39 cellular contexts compared by ENCODE assay signal in genomic region chr13:51318876-51319275, GRCh38. TPM values are rescaled to one million over a fixed set of nuclear protein-coding genes. Genes with fewer than 3 reads are reported as not detected.
"Had no signal": no experiment of that assay in that cellular context is flagged by ENCODE, and none has a peak within 500 bp of the region (broad histone marks: within the 10 kb centered on the region; RNA-seq: fewer than 3 reads in every experiment).

No MANE protein-coding gene starts in this region.

- H3K4me2 ChIP-seq: KMS-11 had no signal

- H3K27me3 ChIP-seq: MG63 had no signal

- DNase-seq: Karpas-422, Kasumi-1, KBM-7, KG1, MG63, MM.1S, MV-4-11, NCI-H1048, NCI-H1092, NCI-H1092 treated with DMSO at 0.1 percent for 48 hours, NCI-H1105, NCI-H1105 treated with DMSO at 0.1 percent for 48 hours, NCI-H1417, NCI-H1417 treated with DMSO at 0.1 percent for 48 hours, NCI-H1436, NCI-H1436 treated with DMSO at 0.1 percent for 48 hours, NCI-H146, NCI-H1694, NCI-H1694 treated with DMSO at 0.1 percent for 48 hours, NCI-H187, NCI-H187 treated with DMSO at 0.1 percent for 48 hours, NCI-H1930, NCI-H2029, NCI-H2029 treated with DMSO at 0.1 percent for 48 hours, NCI-H2081, NCI-H2081 treated with DMSO at 0.1 percent for 48 hours, NCI-H2107, NCI-H2171, NCI-H2171 treated with DMSO at 0.1 percent for 48 hours, NCI-H2227 treated with DMSO at 0.1 percent for 48 hours, NCI-H226, NCI-H345, NCI-H446, NCI-H446 treated with DMSO at 0.1 percent for 48 hours had no signal

- H3K36me3 ChIP-seq: MG63 had no signal

- H3K27ac ChIP-seq: KMS-11 had no signal

- H3K9ac ChIP-seq: KMS-11 had no signal

- H3K9me3 ChIP-seq: MG63 had no signal

- H3K4me3 ChIP-seq: MG63 had no signal

RNA-seq across cellular contexts. Expression of gene SERPINE3, which starts 20.6 kb away (rescaled TPM):
- total RNA-seq: LHCN-M2, M059J, MCF 10A, NCI-H460 had no signal
